In genomic region chr3:89957461-89957860, GRCh38 we compare ENCODE assay signal across 19 cellular contexts.
"Had no signal": no experiment of that assay in that cellular context is flagged by ENCODE, and none has a peak within 500 bp of the region (broad histone marks: within the 10 kb centered on the region; RNA-seq: fewer than 3 reads in every experiment).

No MANE protein-coding gene starts in this region.

- H3K4me1 Mint-ChIP-seq: activated CD4-positive, alpha-beta memory T cell treated with anti-CD3 and anti-CD28 coated beads, Interleukin-2, amount 10 ng/mL, durations not matched to agents 7 days and 5 days; activated CD4-positive, alpha-beta T cell treated with anti-CD3 and anti-CD28 coated beads for 36 hours; memory B cell; T-cell had no signal

- H3K36me3 Mint-ChIP-seq: activated naive CD8-positive, alpha-beta T cell; memory B cell; T-cell had no signal

- DNase-seq: activated CD4-positive, alpha-beta memory T cell treated with anti-CD3 and anti-CD28 coated beads, Interleukin-2, amount 10 ng/mL, durations not matched to agents 7 days and 5 days; activated CD4-positive, alpha-beta T cell treated with anti-CD3 and anti-CD28 coated beads for 36 hours; activated gamma-delta T cell; activated T-cell treated with anti-CD3 and anti-CD28 coated beads, Interleukin-2, amount 50 U/mL, for 48 hours; anterior cingulate cortex; central memory CD4-positive, alpha-beta T cell; foreskin melanocyte; head of caudate nucleus; left lung; ovary; stomach; T-cell had no signal

- H3K9me3 Mint-ChIP-seq: memory B cell had no signal

- FAIRE-seq: keratinocyte, urothelium cell line had no signal

- H3K27ac Mint-ChIP-seq: activated CD4-positive, alpha-beta memory T cell treated with anti-CD3 and anti-CD28 coated beads, Interleukin-2, amount 10 ng/mL, durations not matched to agents 7 days and 5 days; activated CD4-positive, alpha-beta T cell treated with anti-CD3 and anti-CD28 coated beads for 36 hours; activated naive CD8-positive, alpha-beta T cell; dendritic cell treated with granulocyte-macrophage colony-stimulating factor and Interleukin-4, amounts not matched to agents 40 ng/mL and 50 ng/mL, for 4 days; memory B cell; natural killer cell treated with Interleukin-12 subunit alpha and Interleukin-12 subunit beta and Interleukin-15 and Interleukin-18, amount 100 ng/mL, for 72 hours; T-cell had no signal

- H3K4me3 ChIP-seq: left lung, ovary, skin epidermis, stomach had no signal

- H3K4me3 Mint-ChIP-seq: activated CD4-positive, alpha-beta memory T cell treated with anti-CD3 and anti-CD28 coated beads, Interleukin-2, amount 10 ng/mL, durations not matched to agents 7 days and 5 days; activated CD4-positive, alpha-beta T cell treated with anti-CD3 and anti-CD28 coated beads for 36 hours; activated naive CD8-positive, alpha-beta T cell; dendritic cell treated with granulocyte-macrophage colony-stimulating factor and Interleukin-4, amounts not matched to agents 40 ng/mL and 50 ng/mL, for 4 days; memory B cell; natural killer cell treated with Interleukin-12 subunit alpha and Interleukin-12 subunit beta and Interleukin-15 and Interleukin-18, amount 100 ng/mL, for 72 hours; T-cell had no signal

- H3K27me3 Mint-ChIP-seq: activated CD4-positive, alpha-beta memory T cell treated with anti-CD3 and anti-CD28 coated beads, Interleukin-2, amount 10 ng/mL, durations not matched to agents 7 days and 5 days; activated CD4-positive, alpha-beta T cell treated with anti-CD3 and anti-CD28 coated beads for 36 hours; activated naive CD8-positive, alpha-beta T cell; dendritic cell treated with granulocyte-macrophage colony-stimulating factor and Interleukin-4, amounts not matched to agents 40 ng/mL and 50 ng/mL, for 4 days; memory B cell; natural killer cell treated with Interleukin-12 subunit alpha and Interleukin-12 subunit beta and Interleukin-15 and Interleukin-18, amount 100 ng/mL, for 72 hours; T-cell had no signal
